In the genomic region with DNA sequence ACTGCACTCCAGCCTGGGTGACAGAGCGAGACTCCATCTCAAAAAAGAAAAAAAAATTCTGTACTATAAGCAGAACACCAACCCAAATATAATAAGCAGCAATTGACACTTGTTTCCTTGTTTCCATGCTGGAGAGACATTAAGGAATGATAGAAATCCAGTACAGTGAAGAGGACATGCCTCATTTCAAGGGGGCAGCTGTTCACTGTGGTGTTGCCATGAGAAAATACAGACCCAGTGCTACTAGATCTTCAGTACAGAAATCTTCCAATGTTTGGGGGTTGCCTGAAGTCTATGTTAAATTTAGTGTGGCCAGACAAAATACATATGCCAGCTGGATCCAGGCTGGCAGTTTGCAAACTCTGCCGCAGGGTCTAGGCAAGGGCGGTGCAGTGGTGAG, we compare ENCODE assay signal across 14 cellular contexts. TPM values are rescaled to one million over a fixed set of nuclear protein-coding genes. Genes with fewer than 3 reads are reported as not detected.
DNase-seq lines count a peak whose midpoint lies in the region; ATAC-seq, FAIRE-seq and TF ChIP-seq lines count a peak whose summit lies in the region.
"Had no signal": no experiment of that assay in that cellular context is flagged by ENCODE, and none has a peak within 500 bp of the region (broad histone marks: within the 10 kb centered on the region; RNA-seq: fewer than 3 reads in every experiment).

No MANE protein-coding gene starts in this region.

- intact Hi-C loops in GM12878 (cut with micrococcal nuclease; ENCODE audit: unreplicated experiment), result no loop called here

- no peak for TF ChIP-seq RAD21 in SK-N-SH (IDR thresholded peaks at IDR 0.05; ENCODE audit: low read length)
- TF ChIP-seq RAD21 in GM12878 (IDR thresholded peaks at IDR 0.05; ENCODE audit: insufficient read depth, low read depth, low read length), result no peak

- no TSS peak for BruUV-seq in GM12878 (replicated peaks; lab: Mats Ljungman, UMichigan)

- in situ Hi-C loops in GM12878 (cut with MboI), result no loop called here

- no peaks in the 10 kb centered on the region for H3K9me2 ChIP-seq in SK-N-SH

- no peak for TF ChIP-seq POLR2A in GM12878 (IDR thresholded peaks at IDR 0.05; ENCODE audit: low read depth, low read length)

- WGBS in SK-N-SH (ENCODE audit: low lambda C conversion rate), result 96% methylated on average over 3 of the region's 3 CpGs
- WGBS in GM12878 (ENCODE audit: insufficient coverage, insufficient replicate concordance, low lambda C conversion rate, missing lambda C conversion rate), result 100% methylated on average over 3 of the region's 3 CpGs

- H3K27me3 Mint-ChIP-seq in osteocyte (ENCODE audit: unreplicated experiment), result no peaks in the 10 kb centered on the region

- ATAC-seq in SK-N-SH treated with all-trans-retinoic acid at 6 μM for 48 hours (no peak), GM12878 (no peak), GM18858 (IDR thresholded peaks at IDR 0.05; ENCODE audit: unreplicated experiment) (no peak)

- H3K27ac ChIP-seq in SK-N-SH (ENCODE audit: low read depth in 2 of 2, low read length in 1 of 2) (peak overlapping the region in 1 of 2 experiments; percentile 95; a peak in 2 of 4 replicates), GM12878 (ENCODE audit: control insufficient read depth, insufficient read depth) (peak overlapping the region; percentile 91)
- H3K27ac ChIP-seq: 22Rv1 had no signal

- H3K79me2 ChIP-seq in SK-N-SH (ENCODE audit: insufficient read depth) (no peaks in the 10 kb centered on the region), GM12878 (ENCODE audit: control insufficient read depth, insufficient read depth, low read length) (no peaks in the 10 kb centered on the region)

- H3K4me2 ChIP-seq in SK-N-SH (no peak overlapping the region), GM12878 (ENCODE audit: control insufficient read depth, insufficient read depth) (no peak overlapping the region)

- H3K4me1 Mint-ChIP-seq in osteocyte (ENCODE audit: unreplicated experiment), result peaks cover 50% of the 10 kb centered on the region

- H3K36me3 ChIP-seq in SK-N-SH (replicated peaks in 1 of 2; ENCODE audit: control insufficient read depth in 1 of 2, insufficient read depth in 2 of 2, low read length in 1 of 2), result no peaks in the 10 kb centered on the region
- H3K36me3 ChIP-seq in MG63, result no peaks in the 10 kb centered on the region
- H3K36me3 ChIP-seq in GM12878 (ENCODE audit: control insufficient read depth in 2 of 2, insufficient read depth in 2 of 2, low read length in 1 of 2), result no peaks in the 10 kb centered on the region
- H3K36me3 ChIP-seq: left lung, neutrophil had no signal

- no peak overlapping the region for H3K4me3 Mint-ChIP-seq in osteocyte (ENCODE audit: unreplicated experiment)

- H4K20me1 ChIP-seq in SK-N-SH (ENCODE audit: insufficient read depth) (no peaks in the 10 kb centered on the region), GM12878 (ENCODE audit: control insufficient read depth, insufficient read depth) (no peaks in the 10 kb centered on the region)

- H3K27me3 ChIP-seq in SK-N-SH (ENCODE audit: insufficient read depth) (no peaks in the 10 kb centered on the region), MG63 (no peaks in the 10 kb centered on the region), GM12878 (replicated peaks in 1 of 2; ENCODE audit: control insufficient read depth in 2 of 2, insufficient read depth in 2 of 2, low read length in 1 of 2) (no peaks in the 10 kb centered on the region)
- H3K27me3 ChIP-seq: left lung had no signal

- FAIRE-seq in GM12878 (lab: Jason Lieb, UNC), result no peak

- TF ChIP-seq EP300 in SK-N-SH (IDR thresholded peaks at IDR 0.05; ENCODE audit: borderline replicate concordance in 1 of 2, low read depth in 1 of 2, low read length in 1 of 2) (no peak), GM12878 (IDR thresholded peaks at IDR 0.05; ENCODE audit: borderline replicate concordance in 1 of 2, control insufficient read depth in 1 of 2, low read depth in 2 of 2, low read length in 2 of 2) (no peak)

- peaks cover 49% of the 10 kb centered on the region for H3F3A ChIP-seq in SK-N-SH (replicated peaks; ENCODE audit: insufficient read depth)

- POLR2A ChIA-PET in SK-N-SH (lab: Yijun Ruan, JAX), result no interaction called here
- POLR2A ChIA-PET in GM12878 (lab: Charles Lee), result interaction anchor here (0.9 to 2.1 kb wide), 3 partner anchors 12 to 45 kb away, joined by 4 to 5 read pairs (median 5); no protein-coding TSS in a partner anchor

- H3K4me1 ChIP-seq in SK-N-SH (ENCODE audit: control insufficient read depth in 1 of 2, insufficient read depth in 2 of 2, low read depth in 1 of 2, low read length in 1 of 2), result peaks cover 0 to 46% of the 10 kb centered on the region in 2 experiments; a peak in 3 of 4 replicates
- peaks cover 34% of the 10 kb centered on the region for H3K4me1 ChIP-seq in GM12878 (ENCODE audit: control insufficient read depth, insufficient read depth, low read length)

- no peak overlapping the region for H3K9ac ChIP-seq in SK-N-SH
- no peak overlapping the region for H3K9ac ChIP-seq in GM12878 (ENCODE audit: control insufficient read depth, insufficient read depth, low read length)

- DNase-seq in SK-N-SH, result no peak
- DNase-seq in MG63, result peak; percentile 44
- DNase-seq in GM12878 (ENCODE audit: low read depth, low spot score), result no peak
- DNase-seq in osteocyte (ENCODE audit: extremely low spot score, unreplicated experiment), result no peak
- DNase-seq in stimulated activated naive CD4-positive, alpha-beta T cell treated with Interleukin-2 at 50 U/mL for 16 hours (lab: John Stamatoyannopoulos, UW), result no peak
- no peak for DNase-seq in NCI-H345 (lab: John Stamatoyannopoulos, UW)
- DNase-seq: cortex of kidney, HCEC 1CT, NCI-H526 had no signal

- CTCF ChIA-PET in SK-N-SH (lab: Yijun Ruan, JAX) (no interaction called here), GM12878 (lab: Yijun Ruan, JAX) (interaction anchor here (0.8 to 4.1 kb wide), 6 partner anchors 11 to 120 kb away, joined by 3 to 32 read pairs (median 6); no protein-coding TSS in a partner anchor)

- no peaks in the 10 kb centered on the region for H3K36me3 Mint-ChIP-seq in osteocyte (ENCODE audit: unreplicated experiment)

- H3K27ac Mint-ChIP-seq in osteocyte (ENCODE audit: unreplicated experiment), result peak overlapping the region; percentile 21

- H2AFZ ChIP-seq in SK-N-SH (ENCODE audit: low read depth), result 0 out of 2 replicates have a peak overlapping the region, but pooled peaks have one; percentile 50
- H2AFZ ChIP-seq in GM12878 (ENCODE audit: control insufficient read depth, low read depth, low read length), result no peak overlapping the region

- RAD21 ChIA-PET in GM12878 (lab: Charles Lee; ENCODE audit: unreplicated experiment), result interaction anchor here (1.7 to 4.5 kb wide), 4 partner anchors 11 to 47 kb away, joined by 6 to 44 read pairs (median 12); no protein-coding TSS in a partner anchor

- SMC1A ChIA-PET in GM12878 (lab: Charles Lee; ENCODE audit: uncharacterized antibody, unreplicated experiment), result interaction anchor here (1.2 to 2.9 kb wide), 9 partner anchors 9 to 48 kb away, joined by 3 to 13 read pairs (median 5); a partner anchor contains a TSS

- no peaks in the 10 kb centered on the region for H3K9me3 ChIP-seq in SK-N-SH
- no peaks in the 10 kb centered on the region for H3K9me3 ChIP-seq in MG63
- no peaks in the 10 kb centered on the region; the same call in 2 of the 3 replicates for H3K9me3 ChIP-seq in GM12878 (replicated peaks; ENCODE audit: control insufficient read depth, insufficient read depth, low read length)
- H3K9me3 ChIP-seq: left lung, neutrophil had no signal

- no peaks in the 10 kb centered on the region for H3K9me3 Mint-ChIP-seq in osteocyte (ENCODE audit: unreplicated experiment)

- H3K4me3 ChIP-seq in SK-N-SH (ENCODE audit: low read depth in 2 of 2, low read length in 1 of 2), result no peak overlapping the region
- no peak overlapping the region for H3K4me3 ChIP-seq in MG63
- no peak overlapping the region for H3K4me3 ChIP-seq in GM12878
- H3K4me3 ChIP-seq: left lung had no signal

- TF ChIP-seq CTCF in SK-N-SH (IDR thresholded peaks at IDR 0.05), result no peak
- TF ChIP-seq CTCF in GM12878 (IDR thresholded peaks at IDR 0.05 in 2 of 3, conservative IDR thresholded peaks at IDR 0.05 in 1 of 3; ENCODE audit: control insufficient read depth in 2 of 3, extremely low read depth in 1 of 3, insufficient read depth in 1 of 3, low read depth in 3 of 3, low read length in 3 of 3), result no peak
- no peak for TF ChIP-seq CTCF in osteocyte (IDR thresholded peaks at IDR 0.05)

RNA-seq across cellular contexts. Expression of a gene that starts 6.3 kb away (rescaled TPM):
- polyA plus RNA-seq in SK-N-SH (2012; rRNA removed) (3,924 and 7,920 TPM in 2 replicates), GM12878 (2011; rRNA removed) (1,406 and 1,750 TPM in 2 replicates), GM12878 (2014; fragmentation: Illumina TruSeq; extraction: Trizol) (3,467 and 4,619 TPM in 2 replicates), GM12878 (2014; fragmentation: Nextera tagmentation; extraction: Ambion mirVana) (1,000 to 10,000 TPM; 2,817 to 3,116 TPM), GM12878 (2014; rRNA removed) (3,894 and 4,860 TPM in 2 replicates), GM12878 (2016; fragmentation: Nextera tagmentation; extraction: Ambion mirVana) (1,000 to 10,000 TPM; 3,322 to 3,441 TPM)
- 5,618 and 8,173 TPM in 2 replicates for polyA plus RNA-seq in SK-N-SH (2012; cell fraction: cytosol; rRNA removed)
- polyA plus RNA-seq in SK-N-SH (2012; cell fraction: nucleus; rRNA removed), result 1,784 and 3,464 TPM in 2 replicates
- total RNA-seq in MG63 (2014; rRNA removed; shearing (Covaris generic); ENCODE audit: low replicate concordance), result 5,826 and 9,166 TPM in 2 replicates
- 67.1 and 76.3 TPM in 2 replicates for total RNA-seq in GM12878 (2013; cell fraction: nucleolus; rRNA removed)
- total RNA-seq in GM12878 (2014; rRNA removed) (3,507 and 4,221 TPM in 2 replicates), GM12878 (2014; rRNA removed; fragmentation: Illumina TruSeq; extraction: Trizol) (4,753 and 4,822 TPM in 2 replicates), GM12878 (2021) (2,058 and 2,139 TPM in 2 replicates), osteocyte (2,436 and 2,534 TPM in 2 replicates)
- polyA plus RNA-seq in GM12878 (2011; ENCODE audit: low read depth), result 6,013 TPM
- polyA plus RNA-seq in GM12878 (2011; cell fraction: cytosol; rRNA removed), result 3,271 and 3,283 TPM in 2 replicates
- 1,725 and 2,378 TPM in 2 replicates for polyA plus RNA-seq in GM12878 (2011; cell fraction: nucleus; rRNA removed)
- 2,269 and 3,344 TPM in 2 replicates for polyA plus RNA-seq in GM12878 (2012)
- 292 and 578 TPM in 2 replicates for polyA minus RNA-seq in GM12878 (2011; rRNA and poly(A)+ RNA removed)
- polyA minus RNA-seq in GM12878 (2011; cell fraction: cytosol; rRNA and poly(A)+ RNA removed), result 348 and 356 TPM in 2 replicates
- polyA minus RNA-seq in GM12878 (2011; cell fraction: nucleus; rRNA and poly(A)+ RNA removed), result 66.1 and 66.3 TPM in 2 replicates

RNA-seq across cellular contexts. Expression of a gene that starts 18.3 kb away (rescaled TPM):
- 3.0 and 3.8 TPM in 2 replicates for polyA plus RNA-seq in SK-N-SH (2012; rRNA removed)
- 2.4 and 3.6 TPM in 2 replicates for polyA plus RNA-seq in SK-N-SH (2012; cell fraction: cytosol; rRNA removed)
- polyA plus RNA-seq in SK-N-SH (2012; cell fraction: nucleus; rRNA removed), result 2.2 TPM in 2 replicates
- 14.5 and 20.9 TPM in 2 replicates for total RNA-seq in MG63 (2014; rRNA removed; shearing (Covaris generic); ENCODE audit: low replicate concordance)
- 17.5 and 20.8 TPM in 2 replicates for total RNA-seq in GM12878 (2013; cell fraction: nucleolus; rRNA removed)
- 7.6 and 9.8 TPM in 2 replicates for total RNA-seq in GM12878 (2014; rRNA removed)
- 4.7 and 5.1 TPM in 2 replicates for total RNA-seq in GM12878 (2014; rRNA removed; fragmentation: Illumina TruSeq; extraction: Trizol)
- total RNA-seq in GM12878 (2021), result 5.0 and 5.7 TPM in 2 replicates
- polyA plus RNA-seq in GM12878 (2011; ENCODE audit: low read depth), result 0.21 TPM
- polyA plus RNA-seq in GM12878 (2011; rRNA removed), result 1.9 and 2.0 TPM in 2 replicates
- polyA plus RNA-seq in GM12878 (2011; cell fraction: cytosol; rRNA removed), result 1.8 and 2.0 TPM in 2 replicates
- 3.2 and 3.3 TPM in 2 replicates for polyA plus RNA-seq in GM12878 (2011; cell fraction: nucleus; rRNA removed)
- 0.39 and 0.49 TPM in 2 replicates for polyA plus RNA-seq in GM12878 (2012)
- polyA plus RNA-seq in GM12878 (2014; fragmentation: Illumina TruSeq; extraction: Trizol), result 5.2 and 5.3 TPM in 2 replicates
- 1 to 10 TPM; 1.4 to 2.3 TPM for polyA plus RNA-seq in GM12878 (2014; fragmentation: Nextera tagmentation; extraction: Ambion mirVana)
- 6.1 and 6.6 TPM in 2 replicates for polyA plus RNA-seq in GM12878 (2014; rRNA removed)
- polyA plus RNA-seq in GM12878 (2016; fragmentation: Nextera tagmentation; extraction: Ambion mirVana), result 1 to 10 TPM; 3.0 to 3.1 TPM
- polyA minus RNA-seq in GM12878 (2011; rRNA and poly(A)+ RNA removed), result 3.1 TPM in 2 replicates
- 1.4 TPM in 1 of 2 replicates, not detected in the other for polyA minus RNA-seq in GM12878 (2011; cell fraction: cytosol; rRNA and poly(A)+ RNA removed)
- 3.4 and 3.9 TPM in 2 replicates for polyA minus RNA-seq in GM12878 (2011; cell fraction: nucleus; rRNA and poly(A)+ RNA removed)
- 0.21 and 0.99 TPM in 2 replicates for total RNA-seq in osteocyte
